14 cellular contexts compared by ENCODE assay signal in the genomic region with DNA sequence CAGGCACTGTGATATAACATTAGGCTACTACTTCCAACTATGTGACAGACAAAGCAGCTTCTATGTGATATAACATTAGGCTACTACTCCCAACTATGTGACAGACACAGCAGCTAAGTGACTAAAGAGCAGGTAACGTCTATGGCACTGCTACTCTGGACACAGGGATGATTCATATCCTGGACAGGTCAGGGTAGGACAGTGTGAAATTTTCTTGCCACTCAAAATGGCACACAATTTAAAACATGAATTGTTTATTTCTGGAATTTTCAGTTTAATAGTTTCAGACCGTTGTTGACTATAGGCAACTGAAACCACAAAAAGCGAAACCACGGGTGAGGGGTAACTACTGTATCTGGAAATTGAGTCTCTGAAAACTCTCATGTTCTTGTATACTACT. TPM values are rescaled to one million over a fixed set of nuclear protein-coding genes. Genes with fewer than 3 reads are reported as not detected.
DNase-seq lines count a peak whose midpoint lies in the region; ATAC-seq and TF ChIP-seq lines count a peak whose summit lies in the region.
"Had no signal": no experiment of that assay in that cellular context is flagged by ENCODE, and none has a peak within 500 bp of the region (broad histone marks: within the 10 kb centered on the region; RNA-seq: fewer than 3 reads in every experiment).

No MANE protein-coding gene starts in this region.

- TF ChIP-seq CTCF in activated B cell treated with CpG ODN at 0.5 μM for 24 hours (IDR thresholded peaks at IDR 0.05) (no peak), mucosa of descending colon (IDR thresholded peaks at IDR 0.05) (no peak), ovary (IDR thresholded peaks at IDR 0.05) (no peak)

- H3K9me3 ChIP-seq in HUES6 (ENCODE audit: control insufficient read depth, insufficient read depth, low read depth, low read length) (no peaks in the 10 kb centered on the region), mucosa of descending colon (no peaks in the 10 kb centered on the region), ovary (no peaks in the 10 kb centered on the region)
- H3K9me3 ChIP-seq: esophagus squamous epithelium had no signal

- no peak overlapping the region for H3K9ac ChIP-seq in HUES6 (ENCODE audit: low read length)

- H3K4me3 Mint-ChIP-seq in activated B cell treated with CpG ODN at 0.5 μM for 24 hours = peak overlapping the region; percentile 30
- H3K4me3 Mint-ChIP-seq: stimulated activated naive B cell treated with anti-CD40 and anti-IgM and Interleukin-4, amounts not matched to agents 10 μg/mL and 1 μg/mL and 100 μg/mL, for 72 hours had no signal

- peaks cover 18% of the 10 kb centered on the region for H3K4me1 Mint-ChIP-seq in activated B cell treated with CpG ODN at 0.5 μM for 24 hours

- ATAC-seq in activated B cell treated with CpG ODN at 0.5 μM for 24 hours (ENCODE audit: low read depth) = no peak
- peak; percentile 31 for ATAC-seq in mucosa of descending colon
- ATAC-seq in GM19467 (IDR thresholded peaks at IDR 0.05; ENCODE audit: unreplicated experiment) = no peak
- ATAC-seq: activated CD4-positive, CD25-positive, alpha-beta regulatory T cell treated with anti-CD3 and anti-CD28 coated beads, Interleukin-2, amount 50 U/mL, for 24 hours; stimulated activated naive B cell treated with anti-CD40 and anti-IgM and Interleukin-4, amounts not matched to agents 10 μg/mL and 1 μg/mL and 100 μg/mL, for 72 hours had no signal

- intact Hi-C loops in activated B cell treated with CpG ODN at 0.5 μM for 24 hours (cut with micrococcal nuclease) = no loop called here
- intact Hi-C loops in mucosa of descending colon (cut with DNase I, micrococcal nuclease) = no loop called here
- intact Hi-C loops in ovary (cut with DNase I) = no loop called here
- intact Hi-C loops in cardiac septum (cut with DNase I) = no loop called here

- DNase-seq in DMS53 (lab: John Stamatoyannopoulos, UW) (peak; percentile 17), DMS53 treated with DMSO at 0.1 percent for 48 hours (lab: John Stamatoyannopoulos, UW; ENCODE audit: unreplicated experiment) (no peak), activated B cell treated with CpG ODN at 0.5 μM for 24 hours (no peak), mucosa of descending colon (no peak), ovary (no peak), cardiac septum (ENCODE audit: low spot score) (no peak)
- DNase-seq: aorta; esophagus squamous epithelium; NCI-H187 treated with DMSO at 0.1 percent for 48 hours; stimulated activated naive B cell treated with anti-CD40 and anti-IgM and Interleukin-4, amounts not matched to agents 10 μg/mL and 1 μg/mL and 100 μg/mL, for 72 hours had no signal

- no peaks in the 10 kb centered on the region for H3K27me3 Mint-ChIP-seq in activated B cell treated with CpG ODN at 0.5 μM for 24 hours
- H3K27me3 Mint-ChIP-seq: stimulated activated naive B cell treated with anti-CD40 and anti-IgM and Interleukin-4, amounts not matched to agents 10 μg/mL and 1 μg/mL and 100 μg/mL, for 72 hours had no signal

- peaks cover 19% of the 10 kb centered on the region for H3K4me1 ChIP-seq in HUES6 (ENCODE audit: control insufficient read depth, insufficient read depth, low read length)
- peaks cover 5% of the 10 kb centered on the region for H3K4me1 ChIP-seq in mucosa of descending colon (ENCODE audit: low read depth)
- no peaks in the 10 kb centered on the region for H3K4me1 ChIP-seq in ovary (ENCODE audit: insufficient read depth)

- no peak for TF ChIP-seq EP300 in ovary (IDR thresholded peaks at IDR 0.05)

- H3K4me3 ChIP-seq in HUES6 (ENCODE audit: low read depth, low read length) (0 out of 2 replicates have a peak overlapping the region, but pooled peaks have one; percentile 15), mucosa of descending colon (no peak overlapping the region), ovary (no peak overlapping the region)

- no peak overlapping the region for H3K27ac ChIP-seq in HUES6 (ENCODE audit: low read depth, low read length)
- no peak overlapping the region for H3K27ac ChIP-seq in ovary
- H3K27ac ChIP-seq: 22Rv1, esophagus squamous epithelium had no signal

- 82 to 89% (median 86%) methylated on average over 4 of the region's 4 CpGs for WGBS in ovary, 3 donors

- CTCF ChIA-PET in activated B cell treated with CpG ODN at 0.5 μM for 24 hours (lab: Charles Lee) = interaction anchor here (2.5 kb wide), 1 partner anchor 415 kb away, joined by 8 read pairs; no protein-coding TSS in a partner anchor

- no peaks in the 10 kb centered on the region for H3K36me3 Mint-ChIP-seq in activated B cell treated with CpG ODN at 0.5 μM for 24 hours (ENCODE audit: low read depth)

- no peak overlapping the region for H3K27ac Mint-ChIP-seq in activated B cell treated with CpG ODN at 0.5 μM for 24 hours
- H3K27ac Mint-ChIP-seq: stimulated activated naive B cell treated with anti-CD40 and anti-IgM and Interleukin-4, amounts not matched to agents 10 μg/mL and 1 μg/mL and 100 μg/mL, for 72 hours had no signal

- H3K36me3 ChIP-seq in HUES6 (ENCODE audit: control insufficient read depth, insufficient read depth, low read length) (peaks cover 55% of the 10 kb centered on the region), mucosa of descending colon (ENCODE audit: low read depth) (peaks cover under 1% of the 10 kb centered on the region), ovary (no peaks in the 10 kb centered on the region)
- H3K36me3 ChIP-seq: esophagus squamous epithelium had no signal

- POLR2A ChIA-PET in activated B cell treated with CpG ODN at 0.5 μM for 24 hours (lab: Charles Lee) = no interaction called here

- TF ChIP-seq POLR2A in ovary (IDR thresholded peaks at IDR 0.05) = no peak

- no peaks in the 10 kb centered on the region for H3K9me3 Mint-ChIP-seq in activated B cell treated with CpG ODN at 0.5 μM for 24 hours
- H3K9me3 Mint-ChIP-seq: stimulated activated naive B cell treated with anti-CD40 and anti-IgM and Interleukin-4, amounts not matched to agents 10 μg/mL and 1 μg/mL and 100 μg/mL, for 72 hours had no signal

- H3K27me3 ChIP-seq in HUES6 (ENCODE audit: control insufficient read depth, insufficient read depth, low read length) (no peaks in the 10 kb centered on the region), ovary (no peaks in the 10 kb centered on the region)
- H3K27me3 ChIP-seq: esophagus squamous epithelium had no signal

RNA-seq across cellular contexts. Expression of gene DTL, which starts 5.1 kb away (rescaled TPM):
- total RNA-seq in activated B cell treated with CpG ODN at 0.5 μM for 24 hours (4.2 and 5.0 TPM in 2 replicates), mucosa of descending colon (10 to 100 TPM in 1 of 3 donors, 1 to 10 TPM in 2; 1.4 to 12.0 (median 3.2) TPM), ovary (1 to 10 TPM in 3 of 7 donors, under 1 TPM in 4; 0.11 to 2.0 (median 0.80) TPM), cardiac septum (0.48 TPM)
- polyA plus RNA-seq in ovary = 1 to 10 TPM in 1 of 2 donors, under 1 TPM in 1; 0.96 to 1.5 TPM

RNA-seq across cellular contexts. Expression of gene INTS7, which starts 5.3 kb away (rescaled TPM):
- total RNA-seq in activated B cell treated with CpG ODN at 0.5 μM for 24 hours (19.1 and 19.9 TPM in 2 replicates), mucosa of descending colon (10 to 100 TPM; 13.3 to 16.0 (median 13.3) TPM), ovary (10 to 100 TPM in 1 of 7 donors, 1 to 10 TPM in 6; 5.1 to 19.1 (median 7.0) TPM), cardiac septum (8.4 TPM)
- 1 to 10 TPM; 4.0 to 7.8 TPM for polyA plus RNA-seq in ovary
